Comparison of ENCODE assay signal across 23 cellular contexts in genomic region chr4:126794363-126794762, GRCh38.
DNase-seq lines count a peak whose midpoint lies in the region; ATAC-seq and TF ChIP-seq lines count a peak whose summit lies in the region.
"Had no signal": no experiment of that assay in that cellular context is flagged by ENCODE, and none has a peak within 500 bp of the region (broad histone marks: within the 10 kb centered on the region; RNA-seq: fewer than 3 reads in every experiment).

No MANE protein-coding gene starts in this region.

- H3F3A ChIP-seq in SK-N-SH (replicated peaks; ENCODE audit: insufficient read depth), result no peaks in the 10 kb centered on the region

- H3K9me2 ChIP-seq in SK-N-SH, result no peaks in the 10 kb centered on the region

- H3K4me2 ChIP-seq in SK-N-SH, result no peak overlapping the region
- H3K4me2 ChIP-seq: hepatocyte had no signal

- POLR2A ChIA-PET in SK-N-SH (lab: Yijun Ruan, JAX), result interaction anchor here (0.6 kb wide), 1 partner anchor 595 kb away, joined by 3 read pairs; no protein-coding TSS in a partner anchor

- ATAC-seq in SK-N-SH treated with all-trans-retinoic acid at 6 μM for 48 hours, result no peak
- no peak for ATAC-seq in HG02970 (IDR thresholded peaks at IDR 0.05; ENCODE audit: low FRiP score, unreplicated experiment)
- no peak for ATAC-seq in upper lobe of right lung
- ATAC-seq in HG03354 (IDR thresholded peaks at IDR 0.05; ENCODE audit: poor library complexity, severe bottlenecking, unreplicated experiment), result no peak
- ATAC-seq: naive thymus-derived CD8-positive, alpha-beta T cell had no signal

- no peaks in the 10 kb centered on the region for H3K9me3 ChIP-seq in SK-N-SH
- H3K9me3 ChIP-seq in upper lobe of right lung, result no peaks in the 10 kb centered on the region
- H3K9me3 ChIP-seq: BE2C, esophagus squamous epithelium, SJSA1 had no signal

- no peak overlapping the region for H3K27ac ChIP-seq in SK-N-SH (ENCODE audit: low read depth in 2 of 2, low read length in 1 of 2)
- H3K27ac ChIP-seq in upper lobe of right lung, result no peak overlapping the region
- H3K27ac ChIP-seq: 22Rv1, esophagus squamous epithelium, hepatocyte, SJSA1 had no signal

- CTCF ChIA-PET in SK-N-SH (lab: Yijun Ruan, JAX), result no interaction called here

- in situ Hi-C loops in SK-MEL-5 (cut with HindIII; ENCODE audit: low pct_unique_long_range_greater_than_20kb, low sequenced_read_pairs), result no loop called here

- no peak for TF ChIP-seq RAD21 in SK-N-SH (IDR thresholded peaks at IDR 0.05; ENCODE audit: low read length)

- 72% methylated on average over 2 of the region's 2 CpGs for WGBS in SK-N-SH (ENCODE audit: low lambda C conversion rate)

- no peaks in the 10 kb centered on the region for H3K36me3 ChIP-seq in SK-N-SH (replicated peaks in 1 of 2; ENCODE audit: control insufficient read depth in 1 of 2, insufficient read depth in 2 of 2, low read length in 1 of 2)
- no peaks in the 10 kb centered on the region for H3K36me3 ChIP-seq in upper lobe of right lung
- H3K36me3 ChIP-seq: BE2C, esophagus squamous epithelium, SJSA1 had no signal

- no peak overlapping the region for H2AFZ ChIP-seq in SK-N-SH (ENCODE audit: low read depth)
- H2AFZ ChIP-seq: hepatocyte had no signal

- H3K4me1 ChIP-seq in SK-N-SH (ENCODE audit: control insufficient read depth in 1 of 2, insufficient read depth in 2 of 2, low read depth in 1 of 2, low read length in 1 of 2) (no peaks in the 10 kb centered on the region), upper lobe of right lung (no peaks in the 10 kb centered on the region)
- H3K4me1 ChIP-seq: BE2C, esophagus squamous epithelium had no signal

- intact Hi-C loops in upper lobe of right lung (cut with DNase I), result no loop called here

- H3K9ac ChIP-seq in SK-N-SH, result no peak overlapping the region

- no peak for TF ChIP-seq EP300 in SK-N-SH (IDR thresholded peaks at IDR 0.05; ENCODE audit: borderline replicate concordance in 1 of 2, low read depth in 1 of 2, low read length in 1 of 2)

- TF ChIP-seq CTCF in SK-N-SH (IDR thresholded peaks at IDR 0.05) (no peak), fibroblast of pulmonary artery (IDR thresholded peaks at IDR 0.05; ENCODE audit: low read length, missing control alignments) (no peak), upper lobe of right lung (IDR thresholded peaks at IDR 0.05) (no peak)

- H4K20me1 ChIP-seq in SK-N-SH (ENCODE audit: insufficient read depth), result no peaks in the 10 kb centered on the region

- H3K27me3 ChIP-seq in SK-N-SH (ENCODE audit: insufficient read depth), result no peaks in the 10 kb centered on the region
- no peaks in the 10 kb centered on the region for H3K27me3 ChIP-seq in upper lobe of right lung
- H3K27me3 ChIP-seq: BE2C, esophagus squamous epithelium, hepatocyte, SJSA1 had no signal

- DNase-seq in SK-N-SH (no peak), SK-MEL-5 (ENCODE audit: low read depth, low spot score) (peak; percentile 1), fibroblast of pulmonary artery (ENCODE audit: low read depth) (peak; percentile 20), GM19240 (ENCODE audit: insufficient read length, low spot score) (no peak), upper lobe of right lung (no peak)
- DNase-seq: activated CD4-positive, alpha-beta T cell treated with anti-CD3 and anti-CD28 coated beads for 4 hours; BE2C; Calu3; caudate nucleus; esophagus squamous epithelium; GF-D8; islet precursor cell; mesendoderm; naive thymus-derived CD8-positive, alpha-beta T cell; NCI-H1436; NCI-H524; T-helper 9 cell had no signal

- H3K4me3 ChIP-seq in SK-N-SH (ENCODE audit: low read depth in 2 of 2, low read length in 1 of 2) (no peak overlapping the region), fibroblast of pulmonary artery (replicated peaks; ENCODE audit: low read depth, low read length) (no peak overlapping the region), upper lobe of right lung (no peak overlapping the region)
- H3K4me3 ChIP-seq: esophagus squamous epithelium, hepatocyte, SJSA1 had no signal

- no peaks in the 10 kb centered on the region for H3K79me2 ChIP-seq in SK-N-SH (ENCODE audit: insufficient read depth)
- H3K79me2 ChIP-seq: hepatocyte had no signal

TF ChIP-seq in SK-N-SH, 30 proteins besides CTCF, POLR2A, EP300 and RAD21:
- 0 out of 2 replicates have a peak, but pooled peaks have one; percentile 11 for TF ChIP-seq TCF12 (IDR thresholded peaks at IDR 0.05)
- no peak for TF ChIP-seq SMC3 (IDR thresholded peaks at IDR 0.05; ENCODE audit: low read depth, low read length)
- TF ChIP-seq FOXM1 (IDR thresholded peaks at IDR 0.05; ENCODE audit: low read depth), result no peak
- TF ChIP-seq IRF3 (IDR thresholded peaks at IDR 0.05; ENCODE audit: low read depth, low read length), result no peak
- peak; percentile 25; the same call in 1 of the 2 replicates for TF ChIP-seq FOSL2 (IDR thresholded peaks at IDR 0.05; ENCODE audit: borderline replicate concordance, low read depth)
- no peak for TF ChIP-seq USF2 (IDR thresholded peaks at IDR 0.05; ENCODE audit: borderline replicate concordance, low read depth, low read length)
- TF ChIP-seq TAF1 (IDR thresholded peaks at IDR 0.05; ENCODE audit: borderline replicate concordance, low read depth, low read length), result no peak

TF ChIP-seq in SK-N-SH treated with all-trans-retinoic acid at 6 μM for 48 hours, 23 proteins besides CTCF, POLR2A, EP300 and RAD21:
- no peak; the same call in 1 of the 2 replicates for TF ChIP-seq ZNF8 (CRISPR knock-in tag; IDR thresholded peaks at IDR 0.05)
- TF ChIP-seq PATZ1 (CRISPR knock-in tag; IDR thresholded peaks at IDR 0.05; ENCODE audit: borderline replicate concordance), result no peak
- no peak for TF ChIP-seq ZFP30 (CRISPR knock-in tag; IDR thresholded peaks at IDR 0.05)
- no peak for TF ChIP-seq GLIS3 (CRISPR knock-in tag; IDR thresholded peaks at IDR 0.05)
- TF ChIP-seq ZFP3 (CRISPR knock-in tag; IDR thresholded peaks at IDR 0.05), result no peak
- TF ChIP-seq ZNF70 (CRISPR knock-in tag; IDR thresholded peaks at IDR 0.05), result no peak
- no peak for TF ChIP-seq ZNF565 (CRISPR knock-in tag; conservative IDR thresholded peaks at IDR 0.05; ENCODE audit: low read depth)
- no peak for TF ChIP-seq ISL1 (CRISPR knock-in tag; IDR thresholded peaks at IDR 0.05)
- TF ChIP-seq TSHZ2 (CRISPR knock-in tag; IDR thresholded peaks at IDR 0.05), result no peak
- no peak for TF ChIP-seq CSDC2 (CRISPR knock-in tag; IDR thresholded peaks at IDR 0.05)
- no peak for TF ChIP-seq POU6F1 (CRISPR knock-in tag; IDR thresholded peaks at IDR 0.05; ENCODE audit: borderline replicate concordance, low read depth)
- no peak for TF ChIP-seq SNAI2 (CRISPR knock-in tag; IDR thresholded peaks at IDR 0.05)
- TF ChIP-seq BACH2 (CRISPR knock-in tag; IDR thresholded peaks at IDR 0.05; ENCODE audit: borderline replicate concordance), result no peak
- no peak for TF ChIP-seq PPARA (CRISPR knock-in tag; IDR thresholded peaks at IDR 0.05; ENCODE audit: borderline replicate concordance)

Comparison
In these comparisons a context has a peak if more than half of its experiments do, and no peak if none do; other contexts are left out.
1. DNase-seq: peak in SK-MEL-5 (single experiment) and fibroblast of pulmonary artery (single experiment); none in SK-N-SH (single experiment), GM19240 (single experiment) and upper lobe of right lung (single experiment).